Comparison of ENCODE assay signal across 6 cellular contexts in the genomic region with DNA sequence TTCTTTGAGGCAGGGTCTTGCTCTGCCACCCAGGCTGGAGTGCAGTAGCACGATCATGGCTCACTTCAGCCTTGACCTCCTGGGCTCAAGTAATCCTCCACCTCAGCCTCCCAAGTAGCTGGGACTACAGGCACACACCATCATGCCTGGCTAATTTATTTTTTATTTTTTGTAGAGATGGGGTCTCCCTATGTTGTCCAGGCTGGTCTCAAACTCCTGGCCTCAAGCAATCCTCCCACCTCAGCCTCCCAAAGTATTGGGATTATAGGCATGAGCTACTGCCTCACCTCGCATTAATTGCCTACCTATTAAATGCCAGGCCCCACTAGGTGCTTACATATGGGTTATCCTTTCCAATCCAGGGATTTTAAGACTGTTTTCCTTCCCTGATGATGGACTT. TPM values are rescaled to one million over a fixed set of nuclear protein-coding genes. Genes with fewer than 3 reads are reported as not detected.
DNase-seq lines count a peak whose midpoint lies in the region; FAIRE-seq and TF ChIP-seq lines count a peak whose summit lies in the region.
"Not testable (repeated sequence)": the region's sequence is repeated elsewhere in the genome, so short reads cannot be mapped to it uniquely, and the experiment has no call there.

No MANE protein-coding gene starts in this region.

- peaks cover 90% of the 10 kb centered on the region for H3K4me1 Mint-ChIP-seq in nephron

- peak overlapping the region; percentile 5; the same call in 1 of the 2 replicates for H2BK15ac ChIP-seq in H1 (ENCODE audit: low read length)

- not testable (repeated sequence) for H2AFZ ChIP-seq in H1 (ENCODE audit: low read length); hepatocyte

- not testable (repeated sequence) for H3K9me2 ChIP-seq in hepatocyte (replicated peaks; ENCODE audit: insufficient read depth)

- TF ChIP-seq EP300 in H1 (IDR thresholded peaks at IDR 0.05; ENCODE audit: borderline replicate concordance in 1 of 2, low read depth in 2 of 2, low read length in 2 of 2); stomach (IDR thresholded peaks at IDR 0.05): not testable (repeated sequence)

- H2BK5ac ChIP-seq in H1 (ENCODE audit: low read depth, low read length), result not testable (repeated sequence)

- H4K91ac ChIP-seq in H1 (replicated peaks; ENCODE audit: insufficient read length, low read length), result not testable (repeated sequence)

- not testable (repeated sequence) for H4K5ac ChIP-seq in H1 (ENCODE audit: insufficient read length, low read depth, low read length)

- not testable (repeated sequence) for H3K4me3 Mint-ChIP-seq in nephron

- H3K4me1 ChIP-seq in H1 (replicated peaks in 1 of 4; ENCODE audit: control insufficient read depth in 3 of 4, insufficient read depth in 4 of 4, low read length in 3 of 4), result not testable (repeated sequence)
- peaks cover 56% of the 10 kb centered on the region for H3K4me1 ChIP-seq in hepatocyte (ENCODE audit: insufficient read depth)
- H3K4me1 ChIP-seq in stomach, result peaks cover 35 to 91% (median 72%) of the 10 kb centered on the region in 4 donors

- peak overlapping the region; percentile 82 to 90 (median 90) for H3K27ac Mint-ChIP-seq in nephron

- not testable (repeated sequence) for H3K9me3 Mint-ChIP-seq in nephron

- not testable (repeated sequence) for H3K36me3 ChIP-seq in H1 (ENCODE audit: control insufficient read depth in 2 of 4, insufficient read depth in 4 of 4, low read length in 3 of 4); hepatocyte (replicated peaks; ENCODE audit: insufficient read depth, low read depth); stomach

- not testable (repeated sequence) for H3K36me3 Mint-ChIP-seq in nephron (ENCODE audit: low read depth)

- WGBS in H1 (ENCODE audit: extremely low coverage in 1 of 2, insufficient coverage in 1 of 2, insufficient read length in 1 of 2, insufficient replicate concordance in 2 of 2, low coverage in 1 of 2, low lambda C conversion rate in 2 of 2, missing lambda C conversion rate in 1 of 2), 2 experiments, result 80% methylated on average over 2 of the region's 2 CpGs; no CpG with 5 or more reads in 1 of the 2 experiments
- WGBS in hepatocyte (ENCODE audit: low lambda C conversion rate, missing lambda C conversion rate), result 80% methylated on average over 2 of the region's 2 CpGs
- 79 to 94% (median 85%) methylated on average over 2 of the region's 2 CpGs for WGBS in stomach, 5 donors

- not testable (repeated sequence) for H3K23me2 ChIP-seq in H1 (ENCODE audit: low read depth, low read length)

- not testable (repeated sequence) for H3K79me2 ChIP-seq in H1 (ENCODE audit: control insufficient read depth in 1 of 2, insufficient read depth in 2 of 2, low read length in 2 of 2); hepatocyte

- not testable (repeated sequence) for TF ChIP-seq RAD21 in H1 (IDR thresholded peaks at IDR 0.05 in 1 of 2, conservative IDR thresholded peaks at IDR 0.05 in 1 of 2; ENCODE audit: low read depth in 2 of 2, low read length in 2 of 2)

- POLR2A ChIA-PET in H1 (lab: Charles Lee; ENCODE audit: partially characterized antibody), result interaction anchor here (1.0 to 1.5 kb wide), 2 partner anchors 30 to 63 kb away, joined by 3 to 4 read pairs; no protein-coding TSS in a partner anchor

- not testable (repeated sequence) for H4K20me1 ChIP-seq in H1 (replicated peaks in 1 of 2; ENCODE audit: control insufficient read depth in 1 of 2, insufficient read depth in 2 of 2, low read length in 2 of 2); hepatocyte (ENCODE audit: insufficient read depth, poor library complexity, severe bottlenecking)

- not testable (repeated sequence) for H3K79me1 ChIP-seq in H1 (ENCODE audit: low read depth, low read length)

- not testable (repeated sequence) for H2AK5ac ChIP-seq in H1 (ENCODE audit: low read depth, low read length)

- H3K4me2 ChIP-seq in H1 (ENCODE audit: insufficient read depth in 1 of 2, low read depth in 2 of 2, low read length in 2 of 2); hepatocyte: not testable (repeated sequence)

- not testable (repeated sequence) for H3K4me3 ChIP-seq in H1 (ENCODE audit: extremely low read depth in 1 of 4, insufficient read depth in 2 of 4, low read depth in 3 of 4, low read length in 4 of 4); hepatocyte; stomach

- not testable (repeated sequence) for H2BK12ac ChIP-seq in H1 (ENCODE audit: low read depth, low read length)

- not testable (repeated sequence) for H3K4ac ChIP-seq in H1 (replicated peaks; ENCODE audit: insufficient read length, low read depth, low read length)

- FAIRE-seq in H1 (lab: Jason Lieb, UNC), result not testable (repeated sequence)

- H3K14ac ChIP-seq in H1 (ENCODE audit: insufficient read length), result not testable (repeated sequence)

- CTCF ChIA-PET in H1 (lab: Charles Lee; ENCODE audit: partially characterized antibody), result interaction anchor here (0.6 to 20.5 kb wide), 33 partner anchors 8 to 198 kb away, joined by 3 to 242 read pairs (median 5); a partner anchor contains a TSS

- H4K8ac ChIP-seq in H1 (ENCODE audit: extremely low read depth, insufficient read depth, low read length), result not testable (repeated sequence)

- H2BK20ac ChIP-seq in H1 (ENCODE audit: low read length), result not testable (repeated sequence)

- not testable (repeated sequence) for TF ChIP-seq POLR2A in H1 (IDR thresholded peaks at IDR 0.05; ENCODE audit: control extremely low read depth in 1 of 2, low read depth in 2 of 2, low read length in 2 of 2); stomach (IDR thresholded peaks at IDR 0.05)

- H3K23ac ChIP-seq in H1 (ENCODE audit: insufficient read length), result not testable (repeated sequence)

- H3K27me3 Mint-ChIP-seq in nephron (ENCODE audit: low read depth), result peaks cover 29% of the 10 kb centered on the region

- peaks cover 7 to 83% (median 52%) of the 10 kb centered on the region in 4 experiments for H3K27me3 ChIP-seq in H1 (replicated peaks in 1 of 4; ENCODE audit: control insufficient read depth in 3 of 4, extremely low read depth in 1 of 4, insufficient read depth in 3 of 4, low read length in 3 of 4)
- not testable (repeated sequence) for H3K27me3 ChIP-seq in hepatocyte, stomach

- TF ChIP-seq CTCF in C4-2B (conservative IDR thresholded peaks at IDR 0.05); VCaP (conservative IDR thresholded peaks at IDR 0.05); H1 (IDR thresholded peaks at IDR 0.05; ENCODE audit: control extremely low read depth in 1 of 3, insufficient read depth in 1 of 3, low read depth in 1 of 3, low read length in 3 of 3); hepatocyte (IDR thresholded peaks at IDR 0.05; ENCODE audit: poor library complexity); nephron (IDR thresholded peaks at IDR 0.05; ENCODE audit: unreplicated experiment in 3 of 3); stomach (IDR thresholded peaks at IDR 0.05): not testable (repeated sequence)

- H3K56ac ChIP-seq in H1 (replicated peaks; ENCODE audit: insufficient read length, low read depth, low read length), result not testable (repeated sequence)

- not testable (repeated sequence) for H3K9me3 ChIP-seq in H1 (ENCODE audit: insufficient read depth in 2 of 2, low read depth in 1 of 2, low read length in 1 of 2); hepatocyte (ENCODE audit: low read depth); stomach

- DNase-seq in H1 (ENCODE audit: low read depth in 1 of 2, low spot score in 2 of 2); hepatocyte (ENCODE audit: low spot score); stomach: not testable (repeated sequence)

- H3K9ac ChIP-seq in H1 (replicated peaks in 1 of 4; ENCODE audit: extremely low read depth in 1 of 4, low read depth in 3 of 4, low read length in 3 of 4), result not testable (repeated sequence)

- intact Hi-C loops in stomach (cut with DNase I; ENCODE audit: low total_unique reads), result not testable (repeated sequence)

- H2BK120ac ChIP-seq in H1 (replicated peaks; ENCODE audit: low read depth, low read length), result not testable (repeated sequence)

- not testable (repeated sequence) for H3K18ac ChIP-seq in H1 (ENCODE audit: extremely low read depth, low read length)

- H3K27ac ChIP-seq in C4-2B (peak overlapping the region; percentile 64), VCaP (peak overlapping the region; percentile 88), hepatocyte (peak overlapping the region; percentile 50), stomach (peak overlapping the region; percentile 86 to 96 (median 92))
- H3K27ac ChIP-seq in H1 (ENCODE audit: low read depth, low read length), result not testable (repeated sequence)

RNA-seq across cellular contexts. Expression of a gene that starts 51.1 kb away (rescaled TPM):
- 15.8 and 18.6 TPM in 2 replicates for total RNA-seq in H1 (2021; fragmentation: NEBNext Ultra II Directional; extraction: Animal tissue kit (Norgen Biotek cat#: 25700))
- polyA plus RNA-seq in H1 (2011; rRNA removed) (35.0 and 35.7 TPM in 2 replicates), hepatocyte (70.3 and 77.9 TPM in 2 replicates), stomach (10 to 100 TPM; 34.0 to 71.3 (median 70.3) TPM)
- 31.1 TPM for polyA plus RNA-seq in H1 (2011; cell fraction: cytosol; rRNA removed)
- 35.6 TPM for polyA plus RNA-seq in H1 (2011; cell fraction: nucleus; rRNA removed)
- polyA plus RNA-seq in H1 (2012, experiment 1 of 2), result 21.2 to 26.6 TPM (median 23.8 TPM) in 4 replicates
- polyA plus RNA-seq in H1 (2012, experiment 2 of 2), result 26.7 TPM
- polyA plus RNA-seq in H1 (2013, experiment 1 of 2), result 16.0 TPM
- polyA plus RNA-seq in H1 (2013, experiment 2 of 2), result 14.1 TPM
- polyA minus RNA-seq in H1 (2011; rRNA and poly(A)+ RNA removed), result 19.1 and 19.4 TPM in 2 replicates
- polyA minus RNA-seq in H1 (2011; cell fraction: cytosol; rRNA and poly(A)+ RNA removed), result 10.4 TPM
- 22.1 TPM for polyA minus RNA-seq in H1 (2011; cell fraction: nucleus; rRNA and poly(A)+ RNA removed)
- total RNA-seq in hepatocyte (54.3 and 59.1 TPM in 2 replicates), stomach (10 to 100 TPM; 15.4 to 79.4 (median 31.0) TPM)
